ENCODE assay signal across 12 cellular contexts in the genomic region with DNA sequence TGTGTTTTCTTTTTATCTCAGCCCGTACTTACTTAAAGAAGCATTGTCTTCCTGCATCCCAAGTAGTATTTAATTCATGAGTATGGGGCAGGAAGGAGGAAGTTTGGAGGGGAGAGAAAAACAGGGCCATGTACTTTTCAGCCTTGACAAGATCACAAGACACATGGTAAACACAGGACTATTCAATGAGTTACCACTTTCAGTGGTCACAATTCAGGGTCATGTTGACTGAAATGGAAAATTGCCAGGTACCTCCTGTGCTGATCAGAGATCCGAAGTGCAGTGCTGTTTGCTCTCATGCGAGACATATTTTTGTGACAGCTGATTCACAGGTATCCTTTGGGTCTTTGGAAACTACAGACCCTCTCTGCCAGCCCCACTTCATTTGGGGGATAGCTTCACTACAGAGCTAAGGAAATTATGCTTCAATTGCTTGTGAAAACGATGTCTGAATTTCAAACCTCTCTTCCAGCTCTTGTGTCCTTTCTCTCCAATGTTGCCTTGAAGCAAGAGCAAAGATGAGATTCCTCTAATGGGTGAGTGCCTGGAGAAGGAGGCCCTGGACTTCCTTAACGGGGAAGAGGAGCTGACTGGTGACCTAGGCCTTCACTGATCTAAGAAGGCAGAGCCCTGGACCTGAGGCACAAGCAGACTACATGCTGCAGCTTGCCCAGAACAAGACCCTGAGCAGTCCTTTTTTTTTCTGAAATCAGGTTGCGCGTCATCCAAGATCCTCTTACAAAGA. TPM values are rescaled to one million over a fixed set of nuclear protein-coding genes. Genes with fewer than 3 reads are reported as not detected.
A peak's percentile ranks its signal among the peaks of the same experiment; 100 is the strongest.
DNase-seq lines count a peak whose midpoint lies in the region; ATAC-seq and TF ChIP-seq lines count a peak whose summit lies in the region.
"Had no signal": no experiment of that assay in that cellular context is flagged by ENCODE, and none has a peak within 500 bp of the region (broad histone marks: within the 10 kb centered on the region; RNA-seq: fewer than 3 reads in every experiment).

No MANE protein-coding gene starts in this region.

- no peak overlapping the region for H3K4me3 ChIP-seq in fibroblast of mammary gland (ENCODE audit: control insufficient read depth, low read depth, low read length)
- H3K4me3 ChIP-seq in spleen, result no peak overlapping the region
- H3K4me3 ChIP-seq: HAP-1, SJSA1 had no signal

- peak; percentile 92 for ATAC-seq in HG02885 (IDR thresholded peaks at IDR 0.05; ENCODE audit: poor library complexity, unreplicated experiment)

- H3K9me3 ChIP-seq in spleen, result peaks cover 0 to 22% (median 12%) of the 10 kb centered on the region in 8 donors
- H3K9me3 ChIP-seq: SJSA1 had no signal

- no peak for TF ChIP-seq POLR2A in spleen (IDR thresholded peaks at IDR 0.05)

- no peaks in the 10 kb centered on the region for H3K27me3 ChIP-seq in spleen (replicated peaks in 1 of 7)
- H3K27me3 ChIP-seq: SJSA1 had no signal

- no peak for TF ChIP-seq CTCF in fibroblast of mammary gland (conservative IDR thresholded peaks at IDR 0.05; ENCODE audit: control insufficient read depth, insufficient read depth, low read depth, low read length)
- TF ChIP-seq CTCF in spleen (IDR thresholded peaks at IDR 0.05 in 8 of 11, conservative IDR thresholded peaks at IDR 0.05 in 3 of 11), result no peak

- no peaks in the 10 kb centered on the region for H3K36me3 ChIP-seq in spleen
- H3K36me3 ChIP-seq: HAP-1 had no signal

- DNase-seq in NCI-H345 (lab: John Stamatoyannopoulos, UW), result peak; percentile 78
- DNase-seq in fibroblast of mammary gland (ENCODE audit: low read depth), result peak; percentile 33
- no peak for DNase-seq in spleen
- DNase-seq in GM19238 (ENCODE audit: insufficient read length, low spot score), result no peak
- DNase-seq in AG08395 (ENCODE audit: low spot score), result no peak
- DNase-seq in posterior cingulate gyrus, result no peak
- DNase-seq: activated naive CD4-positive, alpha-beta T cell treated with anti-CD3 and anti-CD28 coated beads, Interleukin-2, amount 10 ng/mL, durations not matched to agents 7 days and 5 days; naive B cell had no signal

- H3K4me1 ChIP-seq in spleen, result no peaks in the 10 kb centered on the region
- H3K4me1 ChIP-seq: HAP-1, SJSA1 had no signal

- H3K27ac ChIP-seq in spleen, result peak overlapping the region in 5 of 8 donors; percentile 1 to 60 (median 37)
- H3K27ac ChIP-seq: C4-2B, SJSA1 had no signal

- intact Hi-C loops in spleen (cut with DNase I; ENCODE audit: low total_unique reads) (no loop called here), posterior cingulate gyrus (cut with DNase I) (no loop called here)

- WGBS in spleen, 5 donors, result 56 to 80% (median 71%) methylated on average over 7 of the region's 7 CpGs

RNA-seq across cellular contexts. Expression of gene EVA1A, which starts 44.2 kb away (rescaled TPM):
- total RNA-seq in spleen, result 10 to 100 TPM; 10.6 to 30.3 (median 15.7) TPM
- polyA plus RNA-seq in spleen, result 10 to 100 TPM in 2 of 3 donors, 1 to 10 TPM in 1; 6.2 to 13.7 (median 11.7) TPM

Comparison
In these comparisons a context has a peak if more than half of its experiments do, and no peak if none do; other contexts are left out.
1. DNase-seq: peak in NCI-H345 (single experiment) and fibroblast of mammary gland (single experiment); none in spleen (single experiment), GM19238 (single experiment), AG08395 (single experiment) and posterior cingulate gyrus (0 of 10).